In genomic region chr12:122293081-122293480, GRCh38 we compare ENCODE assay signal across 18 cellular contexts. TPM values are rescaled to one million over a fixed set of nuclear protein-coding genes. Genes with fewer than 3 reads are reported as not detected.
DNase-seq lines count a peak whose midpoint lies in the region; ATAC-seq and TF ChIP-seq lines count a peak whose summit lies in the region.
"Had no signal": no experiment of that assay in that cellular context is flagged by ENCODE, and none has a peak within 500 bp of the region (broad histone marks: within the 10 kb centered on the region; RNA-seq: fewer than 3 reads in every experiment).

No MANE protein-coding gene starts in this region.

- no peak overlapping the region for H3K27ac ChIP-seq in thyroid gland
- H3K27ac ChIP-seq: adrenal gland, RWPE1 had no signal

- peaks cover 1 to 5% of the 10 kb centered on the region in 2 donors for H3K36me3 Mint-ChIP-seq in activated T-cell treated with anti-CD3 and anti-CD28 coated beads, Interleukin-2, amount 50 U/mL, for 72 hours (ENCODE audit: insufficient read depth in 2 of 2)

- no peaks in the 10 kb centered on the region for H3K9me3 ChIP-seq in thyroid gland
- H3K9me3 ChIP-seq: adrenal gland had no signal

- H3K9me3 Mint-ChIP-seq in activated T-cell treated with anti-CD3 and anti-CD28 coated beads, Interleukin-2, amount 50 U/mL, for 72 hours, result no peaks in the 10 kb centered on the region
- H3K9me3 Mint-ChIP-seq: CD8-positive, alpha-beta memory T cell; natural killer cell treated with Interleukin-12 subunit alpha and Interleukin-12 subunit beta and Interleukin-15 and Interleukin-18, amount 100 ng/mL, for 72 hours; T-cell had no signal

- 93 to 99% methylated on average over 3 of the region's 3 CpGs for WGBS in thyroid gland, 2 donors

- no peaks in the 10 kb centered on the region for H3K4me1 ChIP-seq in thyroid gland
- H3K4me1 ChIP-seq: adrenal gland had no signal

- H3K4me1 Mint-ChIP-seq in activated T-cell treated with anti-CD3 and anti-CD28 coated beads, Interleukin-2, amount 50 U/mL, for 72 hours (ENCODE audit: low read depth), result peaks cover 10% of the 10 kb centered on the region
- H3K4me1 Mint-ChIP-seq: CD8-positive, alpha-beta memory T cell; T-cell had no signal

- H3K27ac Mint-ChIP-seq in activated T-cell treated with anti-CD3 and anti-CD28 coated beads, Interleukin-2, amount 50 U/mL, for 72 hours, result peak overlapping the region; percentile 45
- H3K27ac Mint-ChIP-seq: natural killer cell treated with Interleukin-12 subunit alpha and Interleukin-12 subunit beta and Interleukin-15 and Interleukin-18, amount 100 ng/mL, for 72 hours; T-cell had no signal

- intact Hi-C loops in thyroid gland (cut with DNase I), result no loop called here

- no peak for TF ChIP-seq CTCF in thyroid gland (IDR thresholded peaks at IDR 0.05)

- H3K27me3 ChIP-seq in thyroid gland, result no peaks in the 10 kb centered on the region
- H3K27me3 ChIP-seq: adrenal gland had no signal

- peak overlapping the region in 1 of 2 donors; percentile 11 for H3K4me3 Mint-ChIP-seq in activated T-cell treated with anti-CD3 and anti-CD28 coated beads, Interleukin-2, amount 50 U/mL, for 72 hours
- H3K4me3 Mint-ChIP-seq: CD8-positive, alpha-beta memory T cell; natural killer cell treated with Interleukin-12 subunit alpha and Interleukin-12 subunit beta and Interleukin-15 and Interleukin-18, amount 100 ng/mL, for 72 hours; T-cell had no signal

- peaks cover 16 to 23% of the 10 kb centered on the region in 2 donors for H3K36me3 ChIP-seq in thyroid gland

- H3K27me3 Mint-ChIP-seq in activated T-cell treated with anti-CD3 and anti-CD28 coated beads, Interleukin-2, amount 50 U/mL, for 72 hours (ENCODE audit: low read depth), result no peaks in the 10 kb centered on the region
- H3K27me3 Mint-ChIP-seq: CD8-positive, alpha-beta memory T cell; natural killer cell treated with Interleukin-12 subunit alpha and Interleukin-12 subunit beta and Interleukin-15 and Interleukin-18, amount 100 ng/mL, for 72 hours; T-cell had no signal

- DNase-seq in activated T-cell treated with anti-CD3 and anti-CD28 coated beads, Interleukin-2, amount 50 U/mL, for 72 hours, result no peak
- DNase-seq in activated T-cell treated with anti-CD3 and anti-CD28 coated beads for 4 hours (no peak), cortex of kidney (lab: John Stamatoyannopoulos, UW) (no peak), MV-4-11 (lab: John Stamatoyannopoulos, UW) (no peak), thyroid gland (no peak)
- DNase-seq: CD8-positive, alpha-beta memory T cell; foreskin fibroblast; IMR-90; NCI-H1092; NK-92 treated with Interleukin-12 subunit alpha and Interleukin-12 subunit beta, amount 100 ng/mL, for 24 hours; substantia nigra; T-cell had no signal

- ATAC-seq in activated T-cell treated with anti-CD3 and anti-CD28 coated beads, Interleukin-2, amount 50 U/mL, for 72 hours (replicated peaks in 1 of 2), result peak; percentile 55 to 88
- ATAC-seq in GM21619 (IDR thresholded peaks at IDR 0.05; ENCODE audit: unreplicated experiment), result peak; percentile 88
- ATAC-seq in HG03460 (IDR thresholded peaks at IDR 0.05; ENCODE audit: unreplicated experiment), result peak; percentile 79
- ATAC-seq in GM18858 (IDR thresholded peaks at IDR 0.05; ENCODE audit: unreplicated experiment), result no peak
- ATAC-seq: natural killer cell treated with Interleukin-12 subunit alpha and Interleukin-12 subunit beta and Interleukin-15 and Interleukin-18, amount 100 ng/mL, for 72 hours; T-cell had no signal

- TF ChIP-seq POLR2A in thyroid gland (IDR thresholded peaks at IDR 0.05), result no peak

- no peak overlapping the region for H3K4me3 ChIP-seq in thyroid gland (replicated peaks in 1 of 3)
- H3K4me3 ChIP-seq: adrenal gland had no signal

RNA-seq across cellular contexts. Expression of gene VPS33A, which starts 26.8 kb away (rescaled TPM):
- 10 to 100 TPM; 23.5 to 24.1 TPM for total RNA-seq in activated T-cell treated with anti-CD3 and anti-CD28 coated beads, Interleukin-2, amount 50 U/mL, for 72 hours
- total RNA-seq in thyroid gland, result 10 to 100 TPM; 14.3 to 16.4 (median 16.1) TPM
